9 cellular contexts compared by ENCODE assay signal in genomic region chr1:37998913-37999433, GRCh38. TPM values are rescaled to one million over a fixed set of nuclear protein-coding genes. Genes with fewer than 3 reads are reported as not detected.
DNase-seq lines count a peak whose midpoint lies in the region; TF ChIP-seq lines count a peak whose summit lies in the region.
"Had no signal": no experiment of that assay in that cellular context is flagged by ENCODE, and none has a peak within 500 bp of the region (broad histone marks: within the 10 kb centered on the region; RNA-seq: fewer than 3 reads in every experiment).

No MANE protein-coding gene starts in this region.

- peak overlapping the region; percentile 85 for H3K9ac ChIP-seq in mesenchymal stem cell (ENCODE audit: low read length)

- H3K4me1 Mint-ChIP-seq in T-helper 2 cell treated with Interferon-gamma antibody and Interleukin-4, amounts not matched to agents 5 μg/mL and 100 μg/mL, for 36 hours (ENCODE audit: low read depth) = peaks cover 61% of the 10 kb centered on the region

- 80% methylated on average over 16 of the region's 16 CpGs for WGBS in mesenchymal stem cell

- H2BK12ac ChIP-seq in mesenchymal stem cell (ENCODE audit: low read length in 2 of 2) = peak overlapping the region; percentile 98 to 99

- peak overlapping the region; percentile 37 for H2AK5ac ChIP-seq in mesenchymal stem cell (ENCODE audit: low read length, severe bottlenecking)

- no peak for DNase-seq in T-helper 2 cell treated with Interferon-gamma antibody and Interleukin-4, amounts not matched to agents 5 μg/mL and 100 μg/mL, for 36 hours (ENCODE audit: low spot score)
- DNase-seq in T-helper 2 cell (no peak), ascending aorta (ENCODE audit: low spot score in 2 of 2) (peak in 1 of 2 donors; percentile 67), mesenchymal stem cell (no peak), NCI-H69 (lab: John Stamatoyannopoulos, UW) (no peak), COR-L47 (lab: John Stamatoyannopoulos, UW) (no peak), AG08395 (ENCODE audit: low spot score) (no peak)

- no peaks in the 10 kb centered on the region for H3K9me3 Mint-ChIP-seq in T-helper 2 cell treated with Interferon-gamma antibody and Interleukin-4, amounts not matched to agents 5 μg/mL and 100 μg/mL, for 36 hours

- TF ChIP-seq CTCF in ascending aorta (IDR thresholded peaks at IDR 0.05) = no peak

- H3K4me1 ChIP-seq in ascending aorta (peaks cover 29 to 73% of the 10 kb centered on the region in 2 donors), mesenchymal stem cell (ENCODE audit: control insufficient read depth, insufficient read depth, low read depth, low read length) (peaks cover 57% of the 10 kb centered on the region)

- no peak overlapping the region for H2AFZ ChIP-seq in mesenchymal stem cell (ENCODE audit: low read depth, low read length)

- H3K4me3 Mint-ChIP-seq in T-helper 2 cell treated with Interferon-gamma antibody and Interleukin-4, amounts not matched to agents 5 μg/mL and 100 μg/mL, for 36 hours = peak overlapping the region; percentile 78

- H3K27ac Mint-ChIP-seq in T-helper 2 cell treated with Interferon-gamma antibody and Interleukin-4, amounts not matched to agents 5 μg/mL and 100 μg/mL, for 36 hours = peak overlapping the region; percentile 96

- H3K27ac ChIP-seq in ascending aorta = peak overlapping the region; percentile 93 to 96
- peak overlapping the region; percentile 84 for H3K27ac ChIP-seq in mesenchymal stem cell (ENCODE audit: low read length, poor library complexity, severe bottlenecking)
- peak overlapping the region; percentile 78 for H3K27ac ChIP-seq in temporal lobe (ENCODE audit: low read depth, low read length)

- peak overlapping the region; percentile 97 to 99 for H3K4ac ChIP-seq in mesenchymal stem cell (ENCODE audit: low read depth in 1 of 2, low read length in 2 of 2)

- no peak overlapping the region for H2BK15ac ChIP-seq in mesenchymal stem cell (ENCODE audit: low read depth, poor library complexity, severe bottlenecking)

- peaks cover 5 to 17% of the 10 kb centered on the region in 2 donors for H3K36me3 ChIP-seq in ascending aorta
- peaks cover 21 to 50% of the 10 kb centered on the region in 2 experiments for H3K36me3 ChIP-seq in mesenchymal stem cell (ENCODE audit: control insufficient read depth in 1 of 2, insufficient read depth in 2 of 2, low read depth in 1 of 2, low read length in 2 of 2)

- peak overlapping the region in 1 of 2 experiments; percentile 91 for H3K23ac ChIP-seq in mesenchymal stem cell (ENCODE audit: low read length in 2 of 2)

- H3K27me3 ChIP-seq in ascending aorta (no peaks in the 10 kb centered on the region), mesenchymal stem cell (ENCODE audit: control insufficient read depth in 1 of 2, insufficient read depth in 1 of 2, low read length in 2 of 2) (no peaks in the 10 kb centered on the region)

- peak overlapping the region in 1 of 2 experiments; percentile 88 for H3K14ac ChIP-seq in mesenchymal stem cell (ENCODE audit: low read length in 2 of 2)

- no peak overlapping the region for H3K4me2 ChIP-seq in mesenchymal stem cell (ENCODE audit: low read length, poor library complexity, severe bottlenecking)

- no peaks in the 10 kb centered on the region for H3K27me3 Mint-ChIP-seq in T-helper 2 cell treated with Interferon-gamma antibody and Interleukin-4, amounts not matched to agents 5 μg/mL and 100 μg/mL, for 36 hours (ENCODE audit: low read depth)

- H4K8ac ChIP-seq in mesenchymal stem cell (ENCODE audit: low read length) = peak overlapping the region; percentile 86

- intact Hi-C loops in ascending aorta (cut with DNase I) = loop anchor here (5.0 to 10.0 kb wide), 2 partner anchors 192 to 524 kb away; partner anchors contain the start of genes C1orf122, YRDC and ZC3H12A

- H2BK5ac ChIP-seq in mesenchymal stem cell (ENCODE audit: low read depth, low read length, poor library complexity, severe bottlenecking) = peak overlapping the region; percentile 95

- no peaks in the 10 kb centered on the region for H3K9me3 ChIP-seq in ascending aorta
- no peaks in the 10 kb centered on the region for H3K9me3 ChIP-seq in mesenchymal stem cell (ENCODE audit: control insufficient read depth, low read length)

- peak overlapping the region in 1 of 2 donors; percentile 2 for H3K4me3 ChIP-seq in ascending aorta
- peak overlapping the region in 1 of 2 experiments; percentile 65 for H3K4me3 ChIP-seq in mesenchymal stem cell (ENCODE audit: insufficient read depth in 1 of 2, low read depth in 1 of 2, low read length in 2 of 2)

- peak overlapping the region; percentile 96 to 98 for H3K18ac ChIP-seq in mesenchymal stem cell (ENCODE audit: low read depth in 1 of 2, low read length in 2 of 2)

- H3K79me1 ChIP-seq in mesenchymal stem cell (replicated peaks; ENCODE audit: low read length, poor library complexity, severe bottlenecking) = peaks cover 29% of the 10 kb centered on the region

- peak overlapping the region; percentile 88 for H4K91ac ChIP-seq in mesenchymal stem cell (ENCODE audit: low read length)

- peak overlapping the region; percentile 83 for H2BK120ac ChIP-seq in mesenchymal stem cell (ENCODE audit: low read depth, low read length)

- peaks cover 25% of the 10 kb centered on the region for H3K36me3 Mint-ChIP-seq in T-helper 2 cell treated with Interferon-gamma antibody and Interleukin-4, amounts not matched to agents 5 μg/mL and 100 μg/mL, for 36 hours (ENCODE audit: low read depth)

RNA-seq across cellular contexts. Expression of gene FHL3, which starts 6.3 kb away (rescaled TPM):
- total RNA-seq in ascending aorta (60.1 TPM), temporal lobe (5.2 TPM)
- 54.7 TPM for polyA plus RNA-seq in mesenchymal stem cell (2013, experiment 1 of 2)
- 53.0 TPM for polyA plus RNA-seq in mesenchymal stem cell (2013, experiment 2 of 2)

RNA-seq across cellular contexts. Expression of gene SF3A3, which starts 9.2 kb away (rescaled TPM):
- 20.3 TPM for total RNA-seq in ascending aorta
- polyA plus RNA-seq in mesenchymal stem cell (2013, experiment 1 of 2) = 34.6 TPM
- polyA plus RNA-seq in mesenchymal stem cell (2013, experiment 2 of 2) = 33.6 TPM
- 80.6 TPM for total RNA-seq in temporal lobe

RNA-seq across cellular contexts. Expression of gene UTP11, which starts 13.6 kb away (rescaled TPM):
- 16.5 TPM for total RNA-seq in ascending aorta
- polyA plus RNA-seq in mesenchymal stem cell (2013, experiment 1 of 2) = 60.0 TPM
- polyA plus RNA-seq in mesenchymal stem cell (2013, experiment 2 of 2) = 63.6 TPM
- 28.5 TPM for total RNA-seq in temporal lobe

RNA-seq across cellular contexts. Expression of gene POU3F1, which starts 47.6 kb away (rescaled TPM):
- total RNA-seq in ascending aorta = not detected
- polyA plus RNA-seq in mesenchymal stem cell (2013, experiment 1 of 2) = not detected
- 0.01 TPM for polyA plus RNA-seq in mesenchymal stem cell (2013, experiment 2 of 2)
- total RNA-seq in temporal lobe = 6.1 TPM
- total RNA-seq: RPMI7951 had no signal

RNA-seq across cellular contexts. Expression of gene INPP5B, which starts 52.1 kb away (rescaled TPM):
- total RNA-seq in ascending aorta (11.7 TPM), temporal lobe (10.6 TPM)
- 9.4 TPM for polyA plus RNA-seq in mesenchymal stem cell (2013, experiment 1 of 2)
- 9.0 TPM for polyA plus RNA-seq in mesenchymal stem cell (2013, experiment 2 of 2)
